ENCODE assay signal across 12 cellular contexts in the genomic region with DNA sequence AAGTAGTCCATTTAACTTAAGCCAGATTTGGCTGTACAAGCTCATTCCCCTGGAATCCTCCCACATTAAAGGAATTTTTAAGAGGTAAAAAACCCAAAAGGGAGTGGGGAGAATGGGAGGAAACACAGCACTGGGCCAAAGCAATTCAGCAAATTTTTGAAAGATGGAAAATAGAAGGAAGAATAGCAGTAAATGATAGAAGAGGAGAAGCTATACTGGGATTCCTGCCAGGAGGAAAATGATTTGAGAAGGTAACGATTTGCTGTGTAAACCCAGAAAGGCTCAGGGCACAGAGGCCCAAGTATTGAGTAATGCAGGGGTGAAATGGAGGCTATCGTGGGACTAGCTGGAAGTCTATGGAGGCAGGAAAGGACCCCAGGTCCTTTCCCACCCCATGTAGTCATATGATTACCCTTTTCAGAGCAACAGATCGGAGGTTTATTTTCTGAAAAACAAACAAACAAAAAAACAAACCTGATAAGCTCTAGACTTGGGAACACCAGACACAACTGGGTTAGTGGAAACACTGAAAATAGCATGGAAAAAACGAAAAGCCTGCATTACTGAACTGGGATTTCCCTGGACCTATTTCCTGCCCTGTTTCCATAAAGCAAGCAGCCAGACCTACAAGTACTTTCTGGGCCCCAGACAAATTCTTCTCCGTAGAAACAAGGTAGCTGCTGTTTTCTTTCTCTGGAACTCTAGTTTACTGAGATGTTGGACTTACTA.
DNase-seq lines count a peak whose midpoint lies in the region; ATAC-seq and TF ChIP-seq lines count a peak whose summit lies in the region.
"Had no signal": no experiment of that assay in that cellular context is flagged by ENCODE, and none has a peak within 500 bp of the region (broad histone marks: within the 10 kb centered on the region; RNA-seq: fewer than 3 reads in every experiment).

No MANE protein-coding gene starts in this region.

- no peak for TF ChIP-seq POLR2A in stomach (IDR thresholded peaks at IDR 0.05)

- no peaks in the 10 kb centered on the region for H3K9me3 ChIP-seq in MG63
- H3K9me3 ChIP-seq in stomach = no peaks in the 10 kb centered on the region

- WGBS in stomach, 5 donors = 53 to 76% (median 67%) methylated on average over 5 of the region's 5 CpGs

- TF ChIP-seq CTCF in stomach (IDR thresholded peaks at IDR 0.05) = no peak

- peak; percentile 37 for DNase-seq in MG63
- peak; percentile 71 for DNase-seq in cerebellar cortex (ENCODE audit: low spot score)
- DNase-seq in iris pigment epithelial cell (ENCODE audit: low read depth) = peak; percentile 87
- DNase-seq in stomach = no peak
- no peak for DNase-seq in HEK293T (ENCODE audit: extremely low spot score)
- DNase-seq in NCI-H526 treated with DMSO at 0.1 percent for 48 hours (lab: John Stamatoyannopoulos, UW) = no peak
- no peak for DNase-seq in hepatic stellate cell (ENCODE audit: low spot score)
- DNase-seq: activated CD4-positive, alpha-beta T cell treated with anti-CD3 and anti-CD28 coated beads for 4 hours; CD4-positive, alpha-beta memory T cell; NCI-H1048; NCI-H524 treated with DMSO at 0.1 percent for 48 hours had no signal

- ATAC-seq in GM18870 (IDR thresholded peaks at IDR 0.05; ENCODE audit: unreplicated experiment) = no peak

- H3K27ac ChIP-seq in stomach = peak overlapping the region in 4 of 5 donors; percentile 39 to 78 (median 60)

- H3K36me3 ChIP-seq in MG63 (peaks cover 39% of the 10 kb centered on the region), stomach (peaks cover 7 to 46% (median 26%) of the 10 kb centered on the region in 4 donors)

- intact Hi-C loops in stomach (cut with DNase I; ENCODE audit: low total_unique reads) = no loop called here

- H3K4me3 ChIP-seq in MG63 (no peak overlapping the region), stomach (no peak overlapping the region)

- POLR2A ChIA-PET in HEK293T (lab: Yijun Ruan, JAX) = interaction anchor here (1.3 kb wide), 1 partner anchor 44 kb away, joined by 4 read pairs; no protein-coding TSS in a partner anchor

- H3K4me1 ChIP-seq in stomach = peaks cover 0 to 31% (median 14%) of the 10 kb centered on the region in 4 donors

- TF ChIP-seq EP300 in stomach (IDR thresholded peaks at IDR 0.05) = no peak

- CTCF ChIA-PET in HEK293T (lab: Yijun Ruan, JAX) = no interaction called here

- no peaks in the 10 kb centered on the region for H3K27me3 ChIP-seq in MG63
- no peaks in the 10 kb centered on the region for H3K27me3 ChIP-seq in stomach

TF ChIP-seq in HEK293T, 16 proteins besides CTCF, POLR2A, EP300 and RAD21:
- TF ChIP-seq ELF4 (IDR thresholded peaks at IDR 0.05) (no peak), FOXA1 (IDR thresholded peaks at IDR 0.05) (no peak)
TF ChIP-seq in HEK293T: peak in this region for 0.

Comparison
In these comparisons a context has a peak if more than half of its experiments do, and no peak if none do; other contexts are left out.
1. DNase-seq: peak in MG63 (single experiment), cerebellar cortex (single experiment) and iris pigment epithelial cell (single experiment); none in stomach (single experiment), HEK293T (single experiment), NCI-H526 treated with DMSO at 0.1 percent for 48 hours (single experiment) and hepatic stellate cell (single experiment).